In genomic region chr14:25896777-25897176, GRCh38 we compare ENCODE assay signal across 16 cellular contexts.
A peak's percentile ranks its signal among the peaks of the same experiment; 100 is the strongest.
DNase-seq lines count a peak whose midpoint lies in the region; ATAC-seq and TF ChIP-seq lines count a peak whose summit lies in the region.
"Had no signal": no experiment of that assay in that cellular context is flagged by ENCODE, and none has a peak within 500 bp of the region (broad histone marks: within the 10 kb centered on the region; RNA-seq: fewer than 3 reads in every experiment).

No MANE protein-coding gene starts in this region.

- H2BK5ac ChIP-seq in mesendoderm (ENCODE audit: low read length): no peak overlapping the region

- H3K4me1 Mint-ChIP-seq in WTC11: peaks cover 28% of the 10 kb centered on the region
- H3K4me1 Mint-ChIP-seq: B cell had no signal

- H3K27me3 Mint-ChIP-seq in WTC11 (ENCODE audit: low read depth): no peaks in the 10 kb centered on the region
- H3K27me3 Mint-ChIP-seq: B cell had no signal

- no peak overlapping the region for H3K9ac ChIP-seq in mesendoderm (ENCODE audit: low read length)
- H3K9ac ChIP-seq: BLaER1 treated with 17β-estradiol and CSF1 and Interleukin-3, amounts not matched to agents 10 nM and 100 nM; GM23248 had no signal

- H3K4ac ChIP-seq in mesendoderm (ENCODE audit: low read depth, low read length): no peak overlapping the region

- H3K9me3 Mint-ChIP-seq in WTC11: no peaks in the 10 kb centered on the region

- H2AK5ac ChIP-seq in mesendoderm (ENCODE audit: low read length): no peak overlapping the region

- H3K23ac ChIP-seq in mesendoderm (ENCODE audit: low read length): no peak overlapping the region

- H3K4me2 ChIP-seq in mesendoderm (ENCODE audit: low read length): no peak overlapping the region
- H3K4me2 ChIP-seq: BLaER1 treated with 17β-estradiol and CSF1 and Interleukin-3, amounts not matched to agents 10 nM and 100 nM had no signal

- H3K4me3 Mint-ChIP-seq in WTC11: no peak overlapping the region
- H3K4me3 Mint-ChIP-seq: B cell; CD8-positive, alpha-beta T cell had no signal

- no peak overlapping the region for H3K56ac ChIP-seq in mesendoderm (ENCODE audit: low read length)

- H3K36me3 Mint-ChIP-seq in WTC11: no peaks in the 10 kb centered on the region
- H3K36me3 Mint-ChIP-seq: CD8-positive, alpha-beta T cell had no signal

- WGBS in mesendoderm (ENCODE audit: extremely low coverage, insufficient coverage, low lambda C conversion rate): no CpG with 5 or more reads among the region's 1 CpG

- H3K36me3 ChIP-seq in mesendoderm (ENCODE audit: control insufficient read depth, insufficient read depth, low read length): no peaks in the 10 kb centered on the region
- H3K36me3 ChIP-seq: BLaER1 treated with 17β-estradiol and CSF1 and Interleukin-3, amounts not matched to agents 10 nM and 100 nM had no signal

- POLR2A ChIA-PET in WTC11 (lab: Charles Lee): no interaction called here

- DNase-seq in ELF-1 (ENCODE audit: low read depth, low spot score): peak; percentile 47
- no peak for DNase-seq in WTC11 (ENCODE audit: low spot score)
- DNase-seq in iPS DF 19.7 (ENCODE audit: low read depth, low spot score): peak; percentile 35
- DNase-seq in mesendoderm: peak; percentile 84
- DNase-seq in AML-193 (lab: John Stamatoyannopoulos, UW): no peak
- DNase-seq: Calu3; CD8-positive, alpha-beta T cell; DMS79 treated with DMSO at 0.1 percent for 48 hours; GM23248; H7 had no signal

- no peak overlapping the region for H3K4me3 ChIP-seq in mesendoderm (ENCODE audit: low read length)
- H3K4me3 ChIP-seq: BLaER1 treated with 17β-estradiol and CSF1 and Interleukin-3, amounts not matched to agents 10 nM and 100 nM; GM12878; GM23248 had no signal

- H3K27ac Mint-ChIP-seq in WTC11: no peak overlapping the region
- H3K27ac Mint-ChIP-seq: B cell; CD8-positive, alpha-beta T cell had no signal

- no peaks in the 10 kb centered on the region for H3K79me1 ChIP-seq in mesendoderm (ENCODE audit: low read length)

- no peak overlapping the region for H2BK15ac ChIP-seq in mesendoderm (replicated peaks; ENCODE audit: low read depth)

- H4K5ac ChIP-seq in mesendoderm (ENCODE audit: low read length): no peak overlapping the region

- no peak for TF ChIP-seq CTCF in WTC11 (IDR thresholded peaks at IDR 0.05)

- no peak overlapping the region for H3K27ac ChIP-seq in mesendoderm (ENCODE audit: low read depth, low read length)
- H3K27ac ChIP-seq: 22Rv1; BLaER1 treated with 17β-estradiol and CSF1 and Interleukin-3, amounts not matched to agents 10 nM and 100 nM; GM23248 had no signal

- no peak overlapping the region for H3K18ac ChIP-seq in mesendoderm (ENCODE audit: low read length)

- ATAC-seq in WTC11 (peak; percentile 87), HG03280 (IDR thresholded peaks at IDR 0.05; ENCODE audit: unreplicated experiment) (no peak), GM18868 (IDR thresholded peaks at IDR 0.05; ENCODE audit: unreplicated experiment) (no peak)
- ATAC-seq: CD8-positive, alpha-beta T cell; GM12878 had no signal

- no peak overlapping the region for H4K8ac ChIP-seq in mesendoderm (ENCODE audit: low read depth, low read length)

- H3K79me2 ChIP-seq in mesendoderm (ENCODE audit: control insufficient read depth, insufficient read depth, low read length): no peaks in the 10 kb centered on the region

- H3K27me3 ChIP-seq in mesendoderm (ENCODE audit: insufficient read depth, low read length, poor library complexity): no peaks in the 10 kb centered on the region
- H3K27me3 ChIP-seq: BLaER1 treated with 17β-estradiol and CSF1 and Interleukin-3, amounts not matched to agents 10 nM and 100 nM had no signal

- no peak overlapping the region for H2BK120ac ChIP-seq in mesendoderm (ENCODE audit: low read depth, low read length)

- no peaks in the 10 kb centered on the region for H3K4me1 ChIP-seq in mesendoderm (ENCODE audit: control insufficient read depth, low read depth, low read length)

- CTCF ChIA-PET in WTC11 (lab: Charles Lee): no interaction called here

TF ChIP-seq in WTC11, 78 proteins besides CTCF, POLR2A, EP300 and RAD21:
- TF ChIP-seq FOXP4 (CRISPR knock-in tag; IDR thresholded peaks at IDR 0.05) (no peak), ZNF425 (CRISPR knock-in tag; conservative IDR thresholded peaks at IDR 0.05) (no peak), KAT7 (CRISPR knock-in tag; IDR thresholded peaks at IDR 0.05; ENCODE audit: borderline replicate concordance) (no peak)

Comparison
In these comparisons a context has a peak if more than half of its experiments do, and no peak if none do; other contexts are left out.
1. DNase-seq: peak in ELF-1 (single experiment), iPS DF 19.7 (single experiment) and mesendoderm (single experiment); none in WTC11 (single experiment) and AML-193 (0 of 2).